In the genomic region with DNA sequence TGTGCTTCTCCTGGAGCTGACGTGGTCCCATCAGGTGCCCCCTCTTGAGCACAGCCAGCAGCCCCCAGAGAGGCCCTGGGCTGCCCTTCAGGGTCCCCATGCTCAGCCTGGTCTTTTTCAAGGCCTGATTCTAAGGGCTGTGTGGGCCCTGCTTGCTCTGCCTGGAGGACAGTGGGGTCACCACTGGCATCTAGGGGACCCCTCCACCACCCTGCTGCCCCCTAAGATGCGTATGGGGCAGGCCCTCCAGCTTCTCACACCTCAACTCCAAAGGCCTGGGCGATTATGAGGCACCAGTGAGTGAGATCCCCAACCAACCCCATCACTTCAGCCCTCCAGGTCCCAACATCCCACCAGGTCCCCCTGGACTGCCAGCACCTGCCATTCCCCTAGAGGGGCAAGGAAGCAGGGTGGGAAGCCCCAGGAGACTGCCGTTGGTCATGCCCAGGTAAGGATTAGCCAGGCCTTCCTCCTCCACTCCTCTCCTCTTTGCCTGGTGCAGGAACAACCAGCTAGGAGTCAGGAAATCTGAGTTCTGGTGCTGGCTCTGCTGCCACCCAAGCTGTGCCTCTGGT, we compare ENCODE assay signal across 19 cellular contexts.
DNase-seq lines count a peak whose midpoint lies in the region; ATAC-seq and TF ChIP-seq lines count a peak whose summit lies in the region.
"Had no signal": no experiment of that assay in that cellular context is flagged by ENCODE, and none has a peak within 500 bp of the region (broad histone marks: within the 10 kb centered on the region; RNA-seq: fewer than 3 reads in every experiment).

No MANE protein-coding gene starts in this region.

- peak; percentile 13 for DNase-seq in activated T-cell treated with anti-CD3 and anti-CD28 coated beads, Interleukin-2, amount 50 U/mL, for 1 hour
- DNase-seq in activated T-cell treated with anti-CD3 and anti-CD28 coated beads, Interleukin-2, amount 50 U/mL, for 48 hours, result no peak
- DNase-seq in T-cell, result no peak
- DNase-seq in glutamatergic neuron, result peak; percentile 15
- no peak for DNase-seq in GOT3 (lab: John Stamatoyannopoulos, UW)
- DNase-seq in RPMI8226, result no peak
- DNase-seq: activated CD4-positive, alpha-beta T cell treated with anti-CD3 and anti-CD28 coated beads, Interleukin-2, amount 10 ng/mL, durations not matched to agents 24 days and 14 days; central memory CD4-positive, alpha-beta T cell; DMS53; MM.1S; naive thymus-derived CD8-positive, alpha-beta T cell; PC-3; stimulated activated CD8-positive, alpha-beta memory T cell treated with anti-CD3 and anti-CD28 coated beads, Interleukin-4, amount 100 ng/mL, for 48 hours; testis had no signal

- H3K4me1 Mint-ChIP-seq in T-cell, result peaks cover 83 to 100% (median 91%) of the 10 kb centered on the region in 3 donors
- peaks cover 21% of the 10 kb centered on the region for H3K4me1 Mint-ChIP-seq in glutamatergic neuron (ENCODE audit: low read depth, unreplicated experiment)
- peaks cover 71% of the 10 kb centered on the region for H3K4me1 Mint-ChIP-seq in stimulated activated memory B cell treated with anti-CD40 and anti-IgM and Interleukin-4, amounts not matched to agents 10 μg/mL and 1 μg/mL and 100 μg/mL, for 72 hours

- no peak for TF ChIP-seq CTCF in glutamatergic neuron (IDR thresholded peaks at IDR 0.05; ENCODE audit: partially characterized antibody, unreplicated experiment)

- H3K36me3 Mint-ChIP-seq in T-cell, result no peaks in the 10 kb centered on the region
- H3K36me3 Mint-ChIP-seq in glutamatergic neuron (ENCODE audit: unreplicated experiment), result no peaks in the 10 kb centered on the region
- no peaks in the 10 kb centered on the region for H3K36me3 Mint-ChIP-seq in stimulated activated memory B cell treated with anti-CD40 and anti-IgM and Interleukin-4, amounts not matched to agents 10 μg/mL and 1 μg/mL and 100 μg/mL, for 72 hours
- H3K36me3 Mint-ChIP-seq: memory B cell; naive thymus-derived CD8-positive, alpha-beta T cell had no signal

- POLR2A ChIA-PET in T-cell (lab: Charles Lee), result interaction anchor here in 1 of 2 donors (1.2 kb wide), 1 partner anchor 9 kb away, joined by 3 read pairs; no protein-coding TSS in a partner anchor

- H3K27ac Mint-ChIP-seq in T-cell (peak overlapping the region; percentile 64 to 65), glutamatergic neuron (ENCODE audit: unreplicated experiment) (no peak overlapping the region)
- peak overlapping the region; percentile 33 for H3K27ac Mint-ChIP-seq in stimulated activated memory B cell treated with anti-CD40 and anti-IgM and Interleukin-4, amounts not matched to agents 10 μg/mL and 1 μg/mL and 100 μg/mL, for 72 hours
- H3K27ac Mint-ChIP-seq: memory B cell had no signal

- H3K27me3 Mint-ChIP-seq in T-cell (no peaks in the 10 kb centered on the region), glutamatergic neuron (ENCODE audit: unreplicated experiment) (peaks cover 9% of the 10 kb centered on the region)
- H3K27me3 Mint-ChIP-seq in stimulated activated memory B cell treated with anti-CD40 and anti-IgM and Interleukin-4, amounts not matched to agents 10 μg/mL and 1 μg/mL and 100 μg/mL, for 72 hours, result no peaks in the 10 kb centered on the region
- H3K27me3 Mint-ChIP-seq: activated CD4-positive, alpha-beta T cell treated with anti-CD3 and anti-CD28 coated beads, Interleukin-2, amount 10 ng/mL, durations not matched to agents 24 days and 14 days; memory B cell; naive thymus-derived CD8-positive, alpha-beta T cell had no signal

- ATAC-seq in T-cell (replicated peaks in 1 of 4) (no peak), GM21619 (IDR thresholded peaks at IDR 0.05; ENCODE audit: unreplicated experiment) (no peak)
- no peak for ATAC-seq in stimulated activated memory B cell treated with anti-CD40 and anti-IgM and Interleukin-4, amounts not matched to agents 10 μg/mL and 1 μg/mL and 100 μg/mL, for 72 hours
- ATAC-seq: heart left ventricle; naive thymus-derived CD8-positive, alpha-beta T cell; PC-3; psoas muscle had no signal

- H3K9me3 Mint-ChIP-seq in T-cell (no peaks in the 10 kb centered on the region), glutamatergic neuron (ENCODE audit: unreplicated experiment) (peaks cover 6% of the 10 kb centered on the region)
- H3K9me3 Mint-ChIP-seq in stimulated activated memory B cell treated with anti-CD40 and anti-IgM and Interleukin-4, amounts not matched to agents 10 μg/mL and 1 μg/mL and 100 μg/mL, for 72 hours, result no peaks in the 10 kb centered on the region
- H3K9me3 Mint-ChIP-seq: activated CD4-positive, alpha-beta T cell treated with anti-CD3 and anti-CD28 coated beads, Interleukin-2, amount 10 ng/mL, durations not matched to agents 24 days and 14 days; memory B cell; naive thymus-derived CD8-positive, alpha-beta T cell had no signal

- CTCF ChIA-PET in T-cell (lab: Charles Lee), result no interaction called here

- no peak overlapping the region for H3K4me3 Mint-ChIP-seq in T-cell
- no peak overlapping the region for H3K4me3 Mint-ChIP-seq in glutamatergic neuron (ENCODE audit: unreplicated experiment)
- no peak overlapping the region for H3K4me3 Mint-ChIP-seq in stimulated activated memory B cell treated with anti-CD40 and anti-IgM and Interleukin-4, amounts not matched to agents 10 μg/mL and 1 μg/mL and 100 μg/mL, for 72 hours
- H3K4me3 Mint-ChIP-seq: activated CD4-positive, alpha-beta T cell treated with anti-CD3 and anti-CD28 coated beads, Interleukin-2, amount 10 ng/mL, durations not matched to agents 24 days and 14 days; memory B cell had no signal

Comparison
In these comparisons a context has a peak if more than half of its experiments do, and no peak if none do; other contexts are left out.
1. DNase-seq: peak in activated T-cell treated with anti-CD3 and anti-CD28 coated beads, Interleukin-2, amount 50 U/mL, for 1 hour (single experiment) and glutamatergic neuron (single experiment); none in activated T-cell treated with anti-CD3 and anti-CD28 coated beads, Interleukin-2, amount 50 U/mL, for 48 hours (0 of 2), T-cell (0 of 34), GOT3 (single experiment) and RPMI8226 (single experiment).